In the genomic region with DNA sequence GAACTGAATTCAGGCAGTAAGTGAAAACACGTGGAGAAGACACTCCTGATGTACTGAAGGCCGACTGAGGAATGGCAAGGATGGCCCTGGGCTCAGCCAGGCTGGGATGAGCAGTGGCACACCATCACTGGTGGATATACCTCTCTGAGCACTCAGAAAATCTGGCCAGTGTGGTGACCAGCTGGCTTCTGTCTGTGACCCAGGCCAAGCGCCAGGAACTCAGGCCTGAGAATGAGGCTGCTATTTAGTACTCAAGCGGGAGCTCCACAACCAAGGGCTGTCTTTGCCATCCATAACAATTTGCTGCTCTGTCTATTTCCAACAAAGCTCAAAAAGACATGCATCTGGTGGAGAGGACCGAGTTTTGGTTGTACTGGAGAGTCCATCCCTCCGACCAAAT, we compare ENCODE assay signal across 26 cellular contexts.
"Had no signal": no experiment of that assay in that cellular context is flagged by ENCODE, and none has a peak within 500 bp of the region (broad histone marks: within the 10 kb centered on the region; RNA-seq: fewer than 3 reads in every experiment).

No MANE protein-coding gene starts in this region.

- H3K27me3 Mint-ChIP-seq: activated B cell treated with CpG ODN at 0.5 μM for 24 hours; activated CD4-positive, alpha-beta memory T cell treated with anti-CD3 and anti-CD28 coated beads, Interleukin-2, amount 10 ng/mL, durations not matched to agents 7 days and 5 days; activated naive CD8-positive, alpha-beta T cell treated with anti-CD3 and anti-CD28 coated beads, Interleukin-2, amount 10 ng/mL, durations not matched to agents 7 days and 5 days; T-cell had no signal

- H3K9me3 Mint-ChIP-seq: activated CD4-positive, alpha-beta memory T cell treated with anti-CD3 and anti-CD28 coated beads, Interleukin-2, amount 10 ng/mL, durations not matched to agents 7 days and 5 days; activated naive CD8-positive, alpha-beta T cell treated with anti-CD3 and anti-CD28 coated beads, Interleukin-2, amount 10 ng/mL, durations not matched to agents 7 days and 5 days; activated T-cell treated with anti-CD3 and anti-CD28 coated beads, Interleukin-2, amount 50 U/mL, for 72 hours; activated T-helper 2 cell treated with anti-CD3 and anti-CD28 coated beads, Interferon-gamma antibody, Interleukin-2, Interleukin-4, amounts not matched to agents 10 μg/mL and 5 μg/mL and 100 μg/mL, durations not matched to agents 14 hours and 24 hours and 36 hours; T-cell had no signal

- H3K27ac Mint-ChIP-seq: activated B cell treated with CpG ODN at 0.5 μM for 24 hours; activated CD4-positive, alpha-beta memory T cell treated with anti-CD3 and anti-CD28 coated beads, Interleukin-2, amount 10 ng/mL, durations not matched to agents 7 days and 5 days; activated naive CD8-positive, alpha-beta T cell treated with anti-CD3 and anti-CD28 coated beads, Interleukin-2, amount 10 ng/mL, durations not matched to agents 7 days and 5 days; activated T-cell treated with anti-CD3 and anti-CD28 coated beads, Interleukin-2, amount 50 U/mL, for 72 hours; activated T-helper 2 cell treated with anti-CD3 and anti-CD28 coated beads, Interferon-gamma antibody, Interleukin-2, Interleukin-4, amounts not matched to agents 10 μg/mL and 5 μg/mL and 100 μg/mL, durations not matched to agents 14 hours and 24 hours and 36 hours had no signal

- H3K9me3 ChIP-seq: adrenal gland, breast epithelium had no signal

- DNase-seq: activated B cell treated with CpG ODN at 0.5 μM for 24 hours; activated CD4-positive, alpha-beta memory T cell treated with anti-CD3 and anti-CD28 coated beads, Interleukin-2, amount 10 ng/mL, durations not matched to agents 7 days and 5 days; activated CD4-positive, alpha-beta T cell treated with anti-CD3 and anti-CD28 coated beads for 1 hour; activated CD4-positive, alpha-beta T cell treated with anti-CD3 and anti-CD28 coated beads, Interleukin-2, amount 50 U/mL, for 1 hour; activated naive CD4-positive, alpha-beta T cell treated with anti-CD3 and anti-CD28 coated beads, Interleukin-2, amount 50 U/mL, for 16 hours; activated naive CD8-positive, alpha-beta T cell treated with anti-CD3 and anti-CD28 coated beads, Interleukin-2, amount 10 ng/mL, durations not matched to agents 7 days and 5 days; activated T-cell treated with anti-CD3 and anti-CD28 coated beads, Interleukin-2, amount 50 U/mL, for 72 hours; adrenal gland; Karpas-422; MM.1S; NCI-H1105; NCI-H1436; NCI-H1694 treated with DMSO at 0.1 percent for 48 hours; NCI-H2029 treated with DMSO at 0.1 percent for 48 hours; NCI-H345; NCI-H510A; NCI-H526 treated with DMSO at 0.1 percent for 48 hours; NCI-H82; RPMI8226; T-cell; T-helper 2 cell; T1000 had no signal

- H3K36me3 ChIP-seq: adrenal gland, breast epithelium had no signal

- H3K4me3 ChIP-seq: adrenal gland, breast epithelium, SK-N-MC had no signal

- ATAC-seq: activated T-cell treated with anti-CD3 and anti-CD28 coated beads, Interleukin-2, amount 50 U/mL, for 72 hours; Right ventricle myocardium inferior; T-cell had no signal

- H3K27me3 ChIP-seq: adrenal gland, breast epithelium had no signal

- H3K4me3 Mint-ChIP-seq: activated B cell treated with CpG ODN at 0.5 μM for 24 hours; activated CD4-positive, alpha-beta memory T cell treated with anti-CD3 and anti-CD28 coated beads, Interleukin-2, amount 10 ng/mL, durations not matched to agents 7 days and 5 days; activated naive CD8-positive, alpha-beta T cell treated with anti-CD3 and anti-CD28 coated beads, Interleukin-2, amount 10 ng/mL, durations not matched to agents 7 days and 5 days; activated T-cell treated with anti-CD3 and anti-CD28 coated beads, Interleukin-2, amount 50 U/mL, for 72 hours; T-cell had no signal

- H3K27ac ChIP-seq: adrenal gland, breast epithelium, SK-N-MC had no signal

- H3K4me1 ChIP-seq: adrenal gland, breast epithelium had no signal

- H3K4me1 Mint-ChIP-seq: activated B cell treated with CpG ODN at 0.5 μM for 24 hours; activated CD4-positive, alpha-beta memory T cell treated with anti-CD3 and anti-CD28 coated beads, Interleukin-2, amount 10 ng/mL, durations not matched to agents 7 days and 5 days; activated naive CD8-positive, alpha-beta T cell treated with anti-CD3 and anti-CD28 coated beads, Interleukin-2, amount 10 ng/mL, durations not matched to agents 7 days and 5 days; T-cell had no signal
